ENCODE assay signal across 8 cellular contexts in the genomic region with DNA sequence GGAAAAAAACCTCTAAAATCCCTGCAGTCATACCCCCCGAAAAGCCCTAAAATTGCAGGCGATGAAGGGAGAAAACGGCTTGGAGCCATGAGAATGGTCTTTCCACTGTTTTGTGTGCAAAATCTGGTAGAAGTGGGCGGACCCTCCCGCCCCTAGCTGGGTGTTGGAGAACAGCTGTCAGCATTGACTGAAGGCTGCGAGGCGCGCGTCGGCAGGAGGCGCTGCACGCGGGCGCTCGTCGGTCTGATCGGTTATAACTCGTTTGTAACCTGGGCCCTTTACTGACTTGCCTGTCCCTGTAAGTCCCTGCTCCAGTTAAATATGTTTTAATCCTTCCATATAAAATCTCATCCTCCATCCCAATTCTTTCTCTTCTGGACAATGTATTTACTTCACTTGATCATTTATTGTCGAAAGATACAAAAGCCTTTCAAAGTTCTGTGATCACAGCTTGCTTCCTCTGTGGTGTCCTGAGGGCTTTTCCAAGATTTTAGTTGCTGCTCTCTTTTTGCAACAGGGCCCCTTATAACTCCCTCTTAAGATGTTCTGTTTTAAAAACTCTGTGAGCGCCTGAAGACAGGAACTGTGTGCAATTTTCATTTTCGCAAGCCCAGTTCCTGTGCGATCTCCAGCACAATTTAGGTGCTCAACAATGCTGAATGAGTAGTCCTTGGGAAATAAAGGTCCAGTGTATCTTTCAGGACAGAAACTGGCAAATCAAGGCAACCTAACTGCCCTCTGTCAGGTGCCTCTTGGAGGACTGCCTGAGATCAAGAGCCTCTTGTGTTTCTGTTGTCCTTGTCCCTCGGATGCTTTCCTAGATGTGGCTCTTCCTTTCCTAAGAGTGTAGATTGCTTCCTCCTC. TPM values are rescaled to one million over a fixed set of nuclear protein-coding genes. Genes with fewer than 3 reads are reported as not detected.
A peak's percentile ranks its signal among the peaks of the same experiment; 100 is the strongest.
DNase-seq lines count a peak whose midpoint lies in the region; ATAC-seq and TF ChIP-seq lines count a peak whose summit lies in the region.

No MANE protein-coding gene starts in this region.

- peak; percentile 97 for TF ChIP-seq CTCF in GM13977 (IDR thresholded peaks at IDR 0.05; ENCODE audit: extremely low read depth, insufficient read depth, missing control alignments)

- DNase-seq in GM13977 (ENCODE audit: low spot score) (peak; percentile 76), NCI-H345 treated with DMSO at 0.1 percent for 48 hours (lab: John Stamatoyannopoulos, UW; ENCODE audit: unreplicated experiment) (peak; percentile 66), cerebellum (ENCODE audit: low spot score) (peak; percentile 67), kidney glomerular epithelial cell (lab: John Stamatoyannopoulos, UW) (peak; percentile 66)
- peak; percentile 67 to 68 for DNase-seq in stimulated activated CD4-positive, alpha-beta T cell treated with anti-CD3 and anti-CD28 coated beads, Interleukin-1b, Interleukin-23, amount 100 ng/mL, for 1 hour (ENCODE audit: low read depth in 2 of 2)

- in situ Hi-C loops in GM13977 (cut with MboI; ENCODE audit: low pct_unique_long_range_greater_than_20kb, low sequenced_read_pairs, unreplicated experiment) = no loop called here

- ATAC-seq in HG03159 (IDR thresholded peaks at IDR 0.05; ENCODE audit: unreplicated experiment) = peak; percentile 43
- ATAC-seq in activated CD4-positive, CD25-positive, alpha-beta regulatory T cell treated with anti-CD3 and anti-CD28 coated beads, Interleukin-2, amount 50 U/mL, for 24 hours = peak; percentile 78 to 82
- ATAC-seq in HG03457 (IDR thresholded peaks at IDR 0.05; ENCODE audit: unreplicated experiment) = no peak

RNA-seq across cellular contexts. Expression of a gene that starts 0.9 kb away (rescaled TPM):
- total RNA-seq in cerebellum = 102 TPM
